Comparison of ENCODE assay signal across 19 cellular contexts in the genomic region with DNA sequence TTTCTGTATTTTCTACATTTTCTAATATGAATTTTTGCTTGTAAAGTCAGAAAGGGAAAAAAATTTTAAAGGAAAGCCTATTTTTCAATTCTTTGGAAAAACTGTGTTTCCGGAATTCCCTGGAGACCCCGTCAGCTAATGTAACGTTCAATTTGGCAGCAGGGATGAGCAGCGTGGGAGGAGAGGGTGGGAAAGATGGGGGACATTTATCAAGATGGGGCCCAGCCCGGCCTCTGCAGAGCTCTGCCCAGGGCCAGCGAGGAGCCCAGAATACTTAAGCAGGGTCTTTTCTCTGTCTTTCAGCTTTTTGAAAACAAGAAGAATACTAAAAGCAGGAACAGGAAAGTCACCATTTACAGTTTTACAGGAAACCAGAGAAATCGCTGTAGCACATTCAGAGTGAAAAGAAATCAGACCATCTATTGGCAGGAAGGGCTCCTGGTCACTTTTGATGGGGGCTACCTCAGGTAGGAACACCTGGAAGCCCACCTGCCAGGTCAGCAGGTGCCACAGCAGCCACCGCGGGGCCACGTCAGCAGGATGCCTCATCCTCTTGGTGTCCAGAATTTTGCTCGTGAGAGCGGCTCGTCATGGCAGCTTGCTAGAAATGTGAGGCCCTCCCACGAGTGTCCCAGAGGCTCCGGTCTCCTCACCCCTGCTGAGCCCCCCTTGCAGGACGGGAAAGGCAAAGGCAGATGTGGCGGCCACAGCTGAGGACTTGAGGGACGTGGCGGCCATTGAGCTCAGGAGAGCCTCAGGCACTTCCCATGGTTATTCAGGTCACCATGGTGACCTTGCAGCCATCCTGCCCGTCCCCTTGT.
A peak's percentile ranks its signal among the peaks of the same experiment; 100 is the strongest.
DNase-seq lines count a peak whose midpoint lies in the region; TF ChIP-seq lines count a peak whose summit lies in the region.
"Had no signal": no experiment of that assay in that cellular context is flagged by ENCODE, and none has a peak within 500 bp of the region (broad histone marks: within the 10 kb centered on the region; RNA-seq: fewer than 3 reads in every experiment).

No MANE protein-coding gene starts in this region.

- no peaks in the 10 kb centered on the region for H3K9me3 ChIP-seq in transverse colon
- H3K9me3 ChIP-seq: gastroesophageal sphincter had no signal

- H3K36me3 ChIP-seq in transverse colon: peaks cover 0 to 6% (median 6%) of the 10 kb centered on the region in 4 donors

- H3K4me3 ChIP-seq in transverse colon: no peak overlapping the region
- H3K4me3 ChIP-seq: gastroesophageal sphincter had no signal

- no peaks in the 10 kb centered on the region for H3K36me3 Mint-ChIP-seq in endothelial cell (ENCODE audit: low read depth, unreplicated experiment)
- no peaks in the 10 kb centered on the region for H3K36me3 Mint-ChIP-seq in nephron (ENCODE audit: low read depth)
- H3K36me3 Mint-ChIP-seq: CD4-positive, CD25-positive, alpha-beta regulatory T cell; natural killer cell treated with Interleukin-12 subunit alpha and Interleukin-12 subunit beta and Interleukin-15 and Interleukin-18, amount 100 ng/mL, for 72 hours had no signal

- H3K4me1 Mint-ChIP-seq in endothelial cell (ENCODE audit: unreplicated experiment) (peaks cover 18% of the 10 kb centered on the region), nephron (peaks cover 54% of the 10 kb centered on the region)

- H3K4me3 Mint-ChIP-seq in endothelial cell (ENCODE audit: unreplicated experiment): no peak overlapping the region
- no peak overlapping the region for H3K4me3 Mint-ChIP-seq in nephron
- H3K4me3 Mint-ChIP-seq: CD4-positive, CD25-positive, alpha-beta regulatory T cell; natural killer cell treated with Interleukin-12 subunit alpha and Interleukin-12 subunit beta and Interleukin-15 and Interleukin-18, amount 100 ng/mL, for 72 hours had no signal

- H3K27me3 Mint-ChIP-seq in endothelial cell (ENCODE audit: unreplicated experiment) (peaks cover 5% of the 10 kb centered on the region), nephron (ENCODE audit: low read depth) (peaks cover 8% of the 10 kb centered on the region)
- H3K27me3 Mint-ChIP-seq: natural killer cell treated with Interleukin-12 subunit alpha and Interleukin-12 subunit beta and Interleukin-15 and Interleukin-18, amount 100 ng/mL, for 72 hours had no signal

- TF ChIP-seq CTCF in endothelial cell (IDR thresholded peaks at IDR 0.05; ENCODE audit: unreplicated experiment) (no peak), nephron (IDR thresholded peaks at IDR 0.05; ENCODE audit: unreplicated experiment in 3 of 3) (no peak), transverse colon (IDR thresholded peaks at IDR 0.05) (no peak)

- H3K27ac Mint-ChIP-seq in endothelial cell (ENCODE audit: unreplicated experiment) (peak overlapping the region; percentile 42), nephron (peak overlapping the region; percentile 97 to 99 (median 98))
- H3K27ac Mint-ChIP-seq: CD4-positive, CD25-positive, alpha-beta regulatory T cell; natural killer cell treated with Interleukin-12 subunit alpha and Interleukin-12 subunit beta and Interleukin-15 and Interleukin-18, amount 100 ng/mL, for 72 hours had no signal

- 62 to 86% methylated on average over 6 to 20 of the region's 20 CpGs for WGBS in transverse colon (ENCODE audit: low coverage in 1 of 2), 2 donors

- H3K4me1 ChIP-seq in transverse colon: peaks cover 0 to 2% (median 0%) of the 10 kb centered on the region in 4 donors
- H3K4me1 ChIP-seq: gastroesophageal sphincter had no signal

- no peak for TF ChIP-seq EP300 in transverse colon (IDR thresholded peaks at IDR 0.05; ENCODE audit: low read depth)

- no peaks in the 10 kb centered on the region for H3K27me3 ChIP-seq in transverse colon
- H3K27me3 ChIP-seq: gastroesophageal sphincter had no signal

- intact Hi-C loops in transverse colon (cut with DNase I; ENCODE audit: low total_unique reads): no loop called here

- no peak overlapping the region for H3K27ac ChIP-seq in transverse colon
- H3K27ac ChIP-seq: epithelial cell of prostate, gastroesophageal sphincter, KMS-11 had no signal

- no peak for TF ChIP-seq POLR2A in transverse colon (IDR thresholded peaks at IDR 0.05)

- in situ Hi-C loops in transverse colon (cut with MboI; ENCODE audit: low pct_ligation_motif_present in 1 of 4, low pct_unique_long_range_greater_than_20kb in 1 of 4, low sequenced_read_pairs in 3 of 4): no loop called here

- DNase-seq in activated T-cell treated with anti-CD3 and anti-CD28 coated beads, Interleukin-2, amount 50 U/mL, for 48 hours: peak; percentile 1 to 15
- DNase-seq in activated T-cell treated with anti-CD3 and anti-CD28 coated beads for 4 hours: no peak
- DNase-seq in endothelial cell (ENCODE audit: low spot score): no peak
- peak; percentile 3 for DNase-seq in transverse colon
- no peak for DNase-seq in amygdala (lab: John Stamatoyannopoulos, UW)
- no peak for DNase-seq in T1000 (lab: John Stamatoyannopoulos, UW)
- no peak for DNase-seq in NCI-H1105 (lab: John Stamatoyannopoulos, UW)
- DNase-seq: activated CD4-positive, CD25-positive, alpha-beta regulatory T cell; activated naive CD4-positive, alpha-beta T cell treated with anti-CD3 and anti-CD28 coated beads, Interleukin-2, amount 50 U/mL, for 16 hours; CD4-positive, CD25-positive, alpha-beta regulatory T cell; DMS79 treated with DMSO at 0.1 percent for 48 hours; HCEC 1CT; NCI-H1436; NCI-H345 had no signal

- H3K9me3 Mint-ChIP-seq in endothelial cell (ENCODE audit: unreplicated experiment): no peaks in the 10 kb centered on the region
- H3K9me3 Mint-ChIP-seq in nephron: no peaks in the 10 kb centered on the region
- H3K9me3 Mint-ChIP-seq: CD4-positive, CD25-positive, alpha-beta regulatory T cell; natural killer cell treated with Interleukin-12 subunit alpha and Interleukin-12 subunit beta and Interleukin-15 and Interleukin-18, amount 100 ng/mL, for 72 hours had no signal

Comparison
In these comparisons a context has a peak if more than half of its experiments do, and no peak if none do; other contexts are left out.
1. DNase-seq: peak in activated T-cell treated with anti-CD3 and anti-CD28 coated beads, Interleukin-2, amount 50 U/mL, for 48 hours (2 of 2) and transverse colon (single experiment); none in activated T-cell treated with anti-CD3 and anti-CD28 coated beads for 4 hours (single experiment), endothelial cell (single experiment), amygdala (0 of 56), T1000 (single experiment) and NCI-H1105 (single experiment).